In genomic region chr15:60356832-60357231, GRCh38 we compare ENCODE assay signal across 22 cellular contexts. TPM values are rescaled to one million over a fixed set of nuclear protein-coding genes. Genes with fewer than 3 reads are reported as not detected.
DNase-seq lines count a peak whose midpoint lies in the region; ATAC-seq, FAIRE-seq and TF ChIP-seq lines count a peak whose summit lies in the region.
"Had no signal": no experiment of that assay in that cellular context is flagged by ENCODE, and none has a peak within 500 bp of the region (broad histone marks: within the 10 kb centered on the region; RNA-seq: fewer than 3 reads in every experiment).

No MANE protein-coding gene starts in this region.

- H3K27ac ChIP-seq in ACC112 (ENCODE audit: low read depth, low read length) (peak overlapping the region; percentile 43), RWPE2 (ENCODE audit: poor library complexity, severe bottlenecking) (peak overlapping the region; percentile 53), endothelial cell of umbilical vein (ENCODE audit: insufficient read depth, low read depth, low read length) (no peak overlapping the region), coronary artery (no peak overlapping the region)
- H3K27ac ChIP-seq: Peyer's patch, SJSA1 had no signal

- no peak overlapping the region for H3K4me3 Mint-ChIP-seq in nephron progenitor cell
- H3K4me3 Mint-ChIP-seq: H9, IgD-negative memory B cell had no signal

- no peaks in the 10 kb centered on the region for H3K9me1 ChIP-seq in endothelial cell of umbilical vein (replicated peaks; ENCODE audit: control insufficient read depth, extremely low read depth, insufficient read depth, low read length)

- ATAC-seq in RWPE2 (ENCODE audit: low read depth), result no peak; the same call in 2 of the 3 replicates
- ATAC-seq: Right ventricle myocardium inferior had no signal

- dilution Hi-C loops in endothelial cell of umbilical vein (cut with MboI; ENCODE audit: extremely low pct_ligation_motif_present, low sequenced_read_pairs), result no loop called here

- H3K9me3 Mint-ChIP-seq in nephron progenitor cell, result no peaks in the 10 kb centered on the region
- H3K9me3 Mint-ChIP-seq: H9, IgD-negative memory B cell had no signal

- intact Hi-C loops in endothelial cell of umbilical vein (cut with micrococcal nuclease), result no loop called here

- CTCF ChIA-PET in endothelial cell of umbilical vein (lab: Charles Lee), result no interaction called here

- H3K27ac Mint-ChIP-seq in nephron progenitor cell, result peak overlapping the region; percentile 64
- H3K27ac Mint-ChIP-seq: H9, IgD-negative memory B cell had no signal

- H3K9me3 ChIP-seq in RWPE2 (ENCODE audit: severe bottlenecking), result no peaks in the 10 kb centered on the region
- H3K9me3 ChIP-seq in endothelial cell of umbilical vein (replicated peaks; ENCODE audit: control insufficient read depth, insufficient read depth, low read length), result no peaks in the 10 kb centered on the region
- H3K9me3 ChIP-seq: BE2C, Peyer's patch, SJSA1 had no signal

- no peak overlapping the region for H3K4me2 ChIP-seq in endothelial cell of umbilical vein (ENCODE audit: insufficient read depth, low read length)

- DNase-seq in RWPE2 (ENCODE audit: low spot score) (no peak), endothelial cell of umbilical vein (ENCODE audit: low read depth, low spot score) (no peak), nephron progenitor cell (no peak), NCI-H526 treated with DMSO at 0.1 percent for 48 hours (lab: John Stamatoyannopoulos, UW) (no peak), NCI-H128 (lab: John Stamatoyannopoulos, UW; ENCODE audit: unreplicated experiment) (no peak), coronary artery (ENCODE audit: low spot score) (no peak), HK-2 (ENCODE audit: unreplicated experiment) (no peak)
- DNase-seq: BE2C, DMS79, H9, Karpas-422, MV-4-11, NCI-H1417 treated with DMSO at 0.1 percent for 48 hours, NCI-H187, NCI-H748 treated with DMSO at 0.1 percent for 48 hours, Peyer's patch had no signal

- H3K27me3 ChIP-seq in ACC112 (ENCODE audit: insufficient read depth, low read length) (no peaks in the 10 kb centered on the region), RWPE2 (ENCODE audit: insufficient read depth, poor library complexity, severe bottlenecking) (no peaks in the 10 kb centered on the region), endothelial cell of umbilical vein (ENCODE audit: control insufficient read depth in 2 of 2, insufficient read depth in 2 of 2, low read length in 2 of 2) (no peaks in the 10 kb centered on the region)
- H3K27me3 ChIP-seq: BE2C, Peyer's patch, SJSA1 had no signal

- FAIRE-seq in endothelial cell of umbilical vein (lab: Jason Lieb, UNC), result peak; percentile 53
- FAIRE-seq: A204.1, D721Med had no signal

- no peak overlapping the region for H3K9ac ChIP-seq in endothelial cell of umbilical vein (replicated peaks; ENCODE audit: extremely low read depth, insufficient read depth, low read length)

- peaks cover 6% of the 10 kb centered on the region for H3K4me1 Mint-ChIP-seq in nephron progenitor cell
- H3K4me1 Mint-ChIP-seq: IgD-negative memory B cell had no signal

- H3K27me3 Mint-ChIP-seq in nephron progenitor cell (ENCODE audit: low read depth, poor library complexity), result no peaks in the 10 kb centered on the region
- H3K27me3 Mint-ChIP-seq: IgD-negative memory B cell had no signal

- TF ChIP-seq POLR2A in endothelial cell of umbilical vein (IDR thresholded peaks at IDR 0.05; ENCODE audit: low read depth, low read length), result peak; percentile 1

- peaks cover 76% of the 10 kb centered on the region for H3K4me1 ChIP-seq in ACC112 (ENCODE audit: control insufficient read depth, insufficient read depth, low read length, unreplicated experiment)
- H3K4me1 ChIP-seq in RWPE2 (ENCODE audit: insufficient read depth, poor library complexity, severe bottlenecking), result no peaks in the 10 kb centered on the region
- H3K4me1 ChIP-seq in endothelial cell of umbilical vein (ENCODE audit: control insufficient read depth, extremely low read depth, insufficient read depth, low read length), result peaks cover 14% of the 10 kb centered on the region

- H4K20me1 ChIP-seq in endothelial cell of umbilical vein (replicated peaks; ENCODE audit: control insufficient read depth, extremely low read depth, insufficient read depth, low read length), result peaks cover 8% of the 10 kb centered on the region

- peaks cover 92% of the 10 kb centered on the region for H3K36me3 ChIP-seq in ACC112 (ENCODE audit: insufficient read depth, low read length)
- peaks cover 100% of the 10 kb centered on the region for H3K36me3 ChIP-seq in RWPE2 (ENCODE audit: low read depth)
- peaks cover 55 to 77% of the 10 kb centered on the region in 2 experiments for H3K36me3 ChIP-seq in endothelial cell of umbilical vein (ENCODE audit: control insufficient read depth in 2 of 2, extremely low read depth in 1 of 2, insufficient read depth in 2 of 2, low read length in 2 of 2)

- POLR2A ChIA-PET in endothelial cell of umbilical vein (lab: Charles Lee), result no interaction called here

- BruUV-seq in endothelial cell of umbilical vein (replicated peaks; lab: Mats Ljungman, UMichigan), result no TSS peak

- peaks cover 43% of the 10 kb centered on the region for H3K36me3 Mint-ChIP-seq in nephron progenitor cell (ENCODE audit: low read depth)

- H3K4me3 ChIP-seq in ACC112 (ENCODE audit: low read depth, low read length), result no peak overlapping the region
- no peak overlapping the region for H3K4me3 ChIP-seq in RWPE2 (ENCODE audit: severe bottlenecking)
- no peak overlapping the region for H3K4me3 ChIP-seq in endothelial cell of umbilical vein (replicated peaks in 1 of 3; ENCODE audit: insufficient read depth in 1 of 3, low read depth in 1 of 3, low read length in 3 of 3)
- no peak overlapping the region for H3K4me3 ChIP-seq in coronary artery
- H3K4me3 ChIP-seq: Peyer's patch, SJSA1 had no signal

- H2AFZ ChIP-seq in ACC112 (ENCODE audit: low read length, unreplicated experiment) (no peak overlapping the region), endothelial cell of umbilical vein (ENCODE audit: low read depth, low read length) (no peak overlapping the region)

- TF ChIP-seq CTCF in RWPE2 (IDR thresholded peaks at IDR 0.05; ENCODE audit: poor library complexity, severe bottlenecking), result no peak
- TF ChIP-seq CTCF in endothelial cell of umbilical vein (IDR thresholded peaks at IDR 0.05; ENCODE audit: extremely low read depth in 1 of 2, insufficient read depth in 1 of 2, low read depth in 1 of 2, low read length in 2 of 2), result no peak
- no peak for TF ChIP-seq CTCF in nephron progenitor cell (IDR thresholded peaks at IDR 0.05)
- TF ChIP-seq CTCF in coronary artery (IDR thresholded peaks at IDR 0.05), result no peak

- H3K79me2 ChIP-seq in ACC112 (ENCODE audit: control insufficient read depth, insufficient read depth, low read length, unreplicated experiment) (peaks cover 77% of the 10 kb centered on the region), endothelial cell of umbilical vein (ENCODE audit: control insufficient read depth, insufficient read depth, low read length) (peaks cover 78% of the 10 kb centered on the region)

TF ChIP-seq in endothelial cell of umbilical vein, 7 proteins besides CTCF, POLR2A, EP300 and RAD21:
- no peak for TF ChIP-seq EZH2 (IDR thresholded peaks at IDR 0.05; ENCODE audit: borderline replicate concordance, low read depth, low read length, severe bottlenecking)
- TF ChIP-seq MAX (IDR thresholded peaks at IDR 0.05; ENCODE audit: insufficient read depth, insufficient read length), result no peak
- no peak for TF ChIP-seq MYC (IDR thresholded peaks at IDR 0.05; ENCODE audit: low read depth, low read length)
- no peak for TF ChIP-seq JUN (IDR thresholded peaks at IDR 0.05; ENCODE audit: borderline replicate concordance, insufficient read depth, insufficient read length, low read depth)
- TF ChIP-seq GATA2 (IDR thresholded peaks at IDR 0.05; ENCODE audit: insufficient read depth, insufficient read length, low read depth, low read length), result no peak
TF ChIP-seq in endothelial cell of umbilical vein: peak in this region for 0.

RNA-seq across cellular contexts. Expression of gene ANXA2, which starts 41.0 kb away (rescaled TPM):
- 2,636 and 2,725 TPM in 2 replicates for total RNA-seq in endothelial cell of umbilical vein
- 2,745 and 3,299 TPM in 2 replicates for polyA plus RNA-seq in endothelial cell of umbilical vein
- 4,765 and 4,884 TPM in 2 replicates for polyA plus RNA-seq in endothelial cell of umbilical vein (2011; cell fraction: cytosol; rRNA removed)
- polyA plus RNA-seq in endothelial cell of umbilical vein (2011; cell fraction: nucleus; rRNA removed), result 2,911 and 3,170 TPM in 2 replicates
- 3,482 and 4,382 TPM in 2 replicates for polyA plus RNA-seq in endothelial cell of umbilical vein (2012)
- 3,299 and 3,540 TPM in 2 replicates for polyA minus RNA-seq in endothelial cell of umbilical vein
- 533 TPM for polyA minus RNA-seq in endothelial cell of umbilical vein (2011; cell fraction: cytosol; rRNA and poly(A)+ RNA removed)
- polyA minus RNA-seq in endothelial cell of umbilical vein (2011; cell fraction: nucleus; rRNA and poly(A)+ RNA removed), result 990 and 1,101 TPM in 2 replicates

Comparison
In these comparisons a context has a peak if more than half of its experiments do, and no peak if none do; other contexts are left out.
1. H3K27ac ChIP-seq: peak in ACC112 (single experiment) and RWPE2 (single experiment); none in endothelial cell of umbilical vein (single experiment) and coronary artery (0 of 2).